ENCODE assay signal across 12 cellular contexts in genomic region chr9:88477300-88477751, GRCh38. TPM values are rescaled to one million over a fixed set of nuclear protein-coding genes. Genes with fewer than 3 reads are reported as not detected.
A peak's percentile ranks its signal among the peaks of the same experiment; 100 is the strongest.
DNase-seq lines count a peak whose midpoint lies in the region; ATAC-seq and TF ChIP-seq lines count a peak whose summit lies in the region.
"Had no signal": no experiment of that assay in that cellular context is flagged by ENCODE, and none has a peak within 500 bp of the region (broad histone marks: within the 10 kb centered on the region; RNA-seq: fewer than 3 reads in every experiment).

No MANE protein-coding gene starts in this region.

- H3K36me3 ChIP-seq in PC-9 (ENCODE audit: low read depth) (peaks cover 4% of the 10 kb centered on the region; the same call in 1 of the 2 replicates), prostate gland (no peaks in the 10 kb centered on the region)

- peaks cover 0 to 6% of the 10 kb centered on the region in 2 donors for H3K36me3 Mint-ChIP-seq in activated naive CD4-positive, alpha-beta T cell treated with anti-CD3 and anti-CD28 coated beads, Interleukin-2, amount 50 U/mL, for 72 hours
- peaks cover 11% of the 10 kb centered on the region for H3K36me3 Mint-ChIP-seq in activated naive CD4-positive, alpha-beta T cell treated with anti-CD3 and anti-CD28 coated beads, Interleukin-2, amount 10 ng/mL, durations not matched to agents 7 days and 5 days

- no peak overlapping the region for H2AFZ ChIP-seq in PC-9

- peak in 1 of 2 donors; percentile 6 for DNase-seq in activated naive CD4-positive, alpha-beta T cell treated with anti-CD3 and anti-CD28 coated beads, Interleukin-2, amount 50 U/mL, for 72 hours (ENCODE audit: low spot score in 2 of 2)
- DNase-seq in activated naive CD4-positive, alpha-beta T cell treated with anti-CD3 and anti-CD28 coated beads, Interleukin-2, amount 10 ng/mL, durations not matched to agents 7 days and 5 days: no peak
- DNase-seq in PC-9 (peak in 1 of 2 experiments; percentile 65), fibroblast of gingiva (ENCODE audit: low read depth) (peak; percentile 80), HUDEP-2 (lab: John Stamatoyannopoulos, UW; ENCODE audit: unreplicated experiment in 76 of 76) (no peak), prostate gland (ENCODE audit: low spot score) (no peak)
- peak in 1 of 2 donors; percentile 18 for DNase-seq in stimulated activated naive CD8-positive, alpha-beta T cell treated with anti-CD3 and anti-CD28 coated beads, Interleukin-15, amount 100 ng/mL, for 72 hours
- DNase-seq in stimulated activated naive CD4-positive, alpha-beta T cell treated with Interleukin-2 at 50 U/mL for 16 hours (lab: John Stamatoyannopoulos, UW): no peak
- DNase-seq: CD4-positive, alpha-beta memory T cell; NCI-H2171; occipital lobe had no signal

- H3K27ac ChIP-seq in PC-9 (0 out of 2 replicates have a peak overlapping the region, but pooled peaks have one; percentile 30), prostate gland (no peak overlapping the region)
- H3K27ac ChIP-seq: SK-N-MC had no signal

- POLR2A ChIA-PET in PC-9 (lab: Charles Lee; ENCODE audit: unreplicated experiment): no interaction called here

- H3K27me3 ChIP-seq in PC-9 (ENCODE audit: insufficient read depth, low read depth) (no peaks in the 10 kb centered on the region), prostate gland (replicated peaks; ENCODE audit: insufficient read depth) (no peaks in the 10 kb centered on the region)

- peak overlapping the region in 1 of 2 donors; percentile 90 for H3K27ac Mint-ChIP-seq in activated naive CD4-positive, alpha-beta T cell treated with anti-CD3 and anti-CD28 coated beads, Interleukin-2, amount 50 U/mL, for 72 hours
- no peak overlapping the region for H3K27ac Mint-ChIP-seq in activated naive CD4-positive, alpha-beta T cell treated with anti-CD3 and anti-CD28 coated beads, Interleukin-2, amount 10 ng/mL, durations not matched to agents 7 days and 5 days
- no peak overlapping the region for H3K27ac Mint-ChIP-seq in stimulated activated naive CD8-positive, alpha-beta T cell treated with anti-CD3 and anti-CD28 coated beads, Interleukin-15, amount 100 ng/mL, for 72 hours
- H3K27ac Mint-ChIP-seq: CD4-positive, alpha-beta memory T cell had no signal

- no peak overlapping the region for H3K4me2 ChIP-seq in PC-9

- 94% methylated on average over 3 of the region's 3 CpGs for WGBS in prostate gland

- no peaks in the 10 kb centered on the region for H3K9me3 Mint-ChIP-seq in activated naive CD4-positive, alpha-beta T cell treated with anti-CD3 and anti-CD28 coated beads, Interleukin-2, amount 50 U/mL, for 72 hours
- H3K9me3 Mint-ChIP-seq in activated naive CD4-positive, alpha-beta T cell treated with anti-CD3 and anti-CD28 coated beads, Interleukin-2, amount 10 ng/mL, durations not matched to agents 7 days and 5 days: no peaks in the 10 kb centered on the region
- no peaks in the 10 kb centered on the region for H3K9me3 Mint-ChIP-seq in stimulated activated naive CD8-positive, alpha-beta T cell treated with anti-CD3 and anti-CD28 coated beads, Interleukin-15, amount 100 ng/mL, for 72 hours
- H3K9me3 Mint-ChIP-seq: CD4-positive, alpha-beta memory T cell had no signal

- CTCF ChIA-PET in activated naive CD4-positive, alpha-beta T cell treated with anti-CD3 and anti-CD28 coated beads, Interleukin-2, amount 10 ng/mL, durations not matched to agents 7 days and 5 days (lab: Charles Lee): interaction anchor here (1.2 kb wide), 1 partner anchor 18 kb away, joined by 4 read pairs; no protein-coding TSS in a partner anchor
- CTCF ChIA-PET in PC-9 (lab: Charles Lee): no interaction called here

- no peak for TF ChIP-seq CTCF in PC-9 (conservative IDR thresholded peaks at IDR 0.05)
- no peak for TF ChIP-seq CTCF in prostate gland (IDR thresholded peaks at IDR 0.05)

- no peak overlapping the region for H3K4me3 ChIP-seq in PC-9
- no peak overlapping the region for H3K4me3 ChIP-seq in prostate gland
- H3K4me3 ChIP-seq: SK-N-MC had no signal

- H3K9me3 ChIP-seq in PC-9 (ENCODE audit: insufficient read depth, low read depth) (no peaks in the 10 kb centered on the region), prostate gland (no peaks in the 10 kb centered on the region)

- no peak overlapping the region for H3K4me3 Mint-ChIP-seq in activated naive CD4-positive, alpha-beta T cell treated with anti-CD3 and anti-CD28 coated beads, Interleukin-2, amount 10 ng/mL, durations not matched to agents 7 days and 5 days
- H3K4me3 Mint-ChIP-seq in stimulated activated naive CD8-positive, alpha-beta T cell treated with anti-CD3 and anti-CD28 coated beads, Interleukin-15, amount 100 ng/mL, for 72 hours: no peak overlapping the region
- H3K4me3 Mint-ChIP-seq: CD4-positive, alpha-beta memory T cell had no signal

- H3K4me1 ChIP-seq in PC-9 (replicated peaks; ENCODE audit: insufficient read depth): peaks cover 19% of the 10 kb centered on the region
- H3K4me1 ChIP-seq in prostate gland (replicated peaks): no peaks in the 10 kb centered on the region

- H4K20me1 ChIP-seq in PC-9 (ENCODE audit: insufficient read depth): no peaks in the 10 kb centered on the region

- no peaks in the 10 kb centered on the region for H3K27me3 Mint-ChIP-seq in activated naive CD4-positive, alpha-beta T cell treated with anti-CD3 and anti-CD28 coated beads, Interleukin-2, amount 10 ng/mL, durations not matched to agents 7 days and 5 days
- H3K27me3 Mint-ChIP-seq in stimulated activated naive CD8-positive, alpha-beta T cell treated with anti-CD3 and anti-CD28 coated beads, Interleukin-15, amount 100 ng/mL, for 72 hours: no peaks in the 10 kb centered on the region
- H3K27me3 Mint-ChIP-seq: CD4-positive, alpha-beta memory T cell had no signal

- H3K4me1 Mint-ChIP-seq in activated naive CD4-positive, alpha-beta T cell treated with anti-CD3 and anti-CD28 coated beads, Interleukin-2, amount 10 ng/mL, durations not matched to agents 7 days and 5 days: peaks cover 15% of the 10 kb centered on the region
- peaks cover 18% of the 10 kb centered on the region for H3K4me1 Mint-ChIP-seq in stimulated activated naive CD8-positive, alpha-beta T cell treated with anti-CD3 and anti-CD28 coated beads, Interleukin-15, amount 100 ng/mL, for 72 hours

- peak; percentile 90 for ATAC-seq in activated naive CD4-positive, alpha-beta T cell treated with anti-CD3 and anti-CD28 coated beads, Interleukin-2, amount 50 U/mL, for 72 hours
- ATAC-seq in stimulated activated naive CD8-positive, alpha-beta T cell treated with anti-CD3 and anti-CD28 coated beads, Interleukin-15, amount 100 ng/mL, for 72 hours: peak; percentile 89

- BruUV-seq in PC-9 (replicated peaks; lab: Mats Ljungman, UMichigan): no TSS peak

- intact Hi-C loops in PC-9 (cut with micrococcal nuclease; ENCODE audit: unreplicated experiment) (loop anchor here (2.0 to 5.0 kb wide), 2 partner anchors 57 to 305 kb away; partner anchors contain the start of gene NXNL2), prostate gland (cut with DNase I) (no loop called here)

- H3K9me2 ChIP-seq in PC-9 (ENCODE audit: insufficient read depth): no peaks in the 10 kb centered on the region

- no peaks in the 10 kb centered on the region for H3K79me2 ChIP-seq in PC-9 (ENCODE audit: low read depth)

- TF ChIP-seq POLR2A in prostate gland (IDR thresholded peaks at IDR 0.05): no peak

- peaks cover 13% of the 10 kb centered on the region; the same call in 1 of the 2 replicates for H3F3A ChIP-seq in PC-9 (ENCODE audit: insufficient read depth, low read depth)

RNA-seq across cellular contexts. Expression of gene NXNL2, which starts 57.7 kb away (rescaled TPM):
- total RNA-seq in activated naive CD4-positive, alpha-beta T cell treated with anti-CD3 and anti-CD28 coated beads, Interleukin-2, amount 50 U/mL, for 72 hours: not detected
- total RNA-seq in PC-9 (2021) (5.5 and 8.7 TPM in 2 replicates), prostate gland (1 to 10 TPM in 1 of 2 donors, under 1 TPM in 1; 0.68 to 1.9 TPM)
- total RNA-seq: CD4-positive, alpha-beta memory T cell had no signal
